Comparison of ENCODE assay signal across 9 cellular contexts in the genomic region with DNA sequence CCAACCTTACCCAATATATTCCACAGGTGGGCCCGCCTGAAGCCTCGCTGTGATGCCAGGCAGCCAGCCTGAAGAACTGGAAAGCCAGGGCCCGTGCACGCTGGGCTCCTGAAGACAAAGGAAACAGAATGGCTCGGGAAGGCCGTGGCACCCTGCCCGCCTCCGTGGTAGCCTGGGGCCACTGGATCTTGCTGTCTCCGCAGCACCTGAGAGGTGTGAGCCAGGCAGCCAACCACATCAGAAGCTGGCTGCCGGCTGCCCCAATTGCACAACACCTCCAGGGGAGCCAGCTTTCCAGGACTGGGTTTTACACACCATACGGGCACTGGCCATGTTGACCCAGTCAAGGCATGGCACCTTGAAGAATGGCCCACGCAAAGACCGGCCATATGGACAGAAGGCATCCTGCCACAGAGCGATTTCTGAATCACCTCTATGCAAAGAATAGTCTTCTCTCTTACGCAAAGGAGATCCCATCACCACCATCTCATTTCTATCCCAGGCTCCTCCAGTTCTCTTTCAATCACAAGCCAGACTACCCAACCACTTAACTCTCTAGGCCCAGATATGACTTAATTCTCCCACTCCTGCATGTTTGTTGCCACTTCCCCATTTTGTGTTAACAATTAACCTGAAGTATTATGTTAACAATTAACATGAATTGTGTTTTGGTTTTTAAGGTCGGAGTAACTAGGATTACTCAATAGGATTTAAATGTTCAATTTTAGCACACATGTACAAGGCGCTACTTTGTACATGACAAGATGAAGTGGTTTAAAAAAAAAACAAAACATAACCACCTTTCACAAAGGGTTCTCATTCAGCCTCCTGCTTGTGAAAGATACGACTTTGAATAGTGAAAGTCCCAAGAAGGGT. TPM values are rescaled to one million over a fixed set of nuclear protein-coding genes. Genes with fewer than 3 reads are reported as not detected.
A peak's percentile ranks its signal among the peaks of the same experiment; 100 is the strongest.
DNase-seq lines count a peak whose midpoint lies in the region; ATAC-seq and TF ChIP-seq lines count a peak whose summit lies in the region.
"Had no signal": no experiment of that assay in that cellular context is flagged by ENCODE, and none has a peak within 500 bp of the region (broad histone marks: within the 10 kb centered on the region; RNA-seq: fewer than 3 reads in every experiment).

No MANE protein-coding gene starts in this region.

- peaks cover 8% of the 10 kb centered on the region for H3K36me3 Mint-ChIP-seq in neural progenitor cell

- no peak overlapping the region for H3K4me3 Mint-ChIP-seq in neural progenitor cell

- H2BK120ac ChIP-seq in trophoblast cell (ENCODE audit: insufficient read depth, low read length, poor library complexity): no peak overlapping the region

- H3K27ac ChIP-seq in PC-3 (ENCODE audit: low read length): peak overlapping the region; percentile 65
- no peak overlapping the region for H3K27ac ChIP-seq in trophoblast cell (ENCODE audit: low read depth, low read length)
- H3K27ac ChIP-seq in uterus: no peak overlapping the region
- no peak overlapping the region for H3K27ac ChIP-seq in neural progenitor cell

- no peak overlapping the region for H4K8ac ChIP-seq in trophoblast cell (ENCODE audit: low read depth, low read length)

- peak; percentile 84 for ATAC-seq in HG02981 (IDR thresholded peaks at IDR 0.05; ENCODE audit: unreplicated experiment)
- ATAC-seq in PC-3: no peak

- H3K79me2 ChIP-seq in PC-3 (ENCODE audit: low read length) (peaks cover 80% of the 10 kb centered on the region), trophoblast cell (ENCODE audit: control insufficient read depth, insufficient read depth, low read length, poor library complexity) (peaks cover 25% of the 10 kb centered on the region), neural progenitor cell (ENCODE audit: low read depth) (no peaks in the 10 kb centered on the region)

- H3K4me2 ChIP-seq in PC-3 (ENCODE audit: low read length) (peak overlapping the region; percentile 27), trophoblast cell (ENCODE audit: low read length) (no peak overlapping the region), neural progenitor cell (no peak overlapping the region)

- H3K14ac ChIP-seq in trophoblast cell (ENCODE audit: low read length): no peak overlapping the region

- H2BK5ac ChIP-seq in trophoblast cell (ENCODE audit: low read depth, low read length, poor library complexity): no peak overlapping the region

- no peak overlapping the region for H2BK12ac ChIP-seq in trophoblast cell (ENCODE audit: low read length)

- peaks cover 2% of the 10 kb centered on the region for H3K27me3 Mint-ChIP-seq in neural progenitor cell (ENCODE audit: insufficient read depth, low read depth)

- H3K27me3 ChIP-seq in PC-3 (ENCODE audit: low read length) (no peaks in the 10 kb centered on the region), trophoblast cell (ENCODE audit: insufficient read depth, low read length) (no peaks in the 10 kb centered on the region), uterus (no peaks in the 10 kb centered on the region), neural progenitor cell (no peaks in the 10 kb centered on the region), MG63 (no peaks in the 10 kb centered on the region)
- H3K27me3 ChIP-seq: dorsolateral prefrontal cortex had no signal

- TF ChIP-seq POLR2A in uterus (IDR thresholded peaks at IDR 0.05): no peak

- no peak overlapping the region for H4K91ac ChIP-seq in trophoblast cell (ENCODE audit: low read depth, low read length)

- H3K9me3 ChIP-seq in PC-3 (ENCODE audit: low read length) (no peaks in the 10 kb centered on the region), trophoblast cell (ENCODE audit: insufficient read depth, low read depth, low read length) (no peaks in the 10 kb centered on the region), uterus (no peaks in the 10 kb centered on the region), neural progenitor cell (ENCODE audit: low read depth) (no peaks in the 10 kb centered on the region), MG63 (no peaks in the 10 kb centered on the region)

- H2AK5ac ChIP-seq in trophoblast cell (ENCODE audit: low read length): no peak overlapping the region

- H3K4me1 ChIP-seq in PC-3 (ENCODE audit: insufficient read depth, low read length) (peaks cover 38% of the 10 kb centered on the region), trophoblast cell (ENCODE audit: control insufficient read depth in 1 of 2, insufficient read depth in 2 of 2, low read length in 2 of 2) (peaks cover 30 to 35% of the 10 kb centered on the region in 2 experiments), uterus (no peaks in the 10 kb centered on the region), neural progenitor cell (no peaks in the 10 kb centered on the region)

- CTCF ChIA-PET in PC-3 (lab: Charles Lee): no interaction called here

- H4K20me1 ChIP-seq in PC-3 (ENCODE audit: low read length) (no peaks in the 10 kb centered on the region), neural progenitor cell (ENCODE audit: low read depth) (peaks cover 7% of the 10 kb centered on the region)

- H3K9ac ChIP-seq in PC-3 (ENCODE audit: low read length): peak overlapping the region; percentile 16; the same call in 1 of the 2 replicates
- H3K9ac ChIP-seq in trophoblast cell (ENCODE audit: low read length): no peak overlapping the region
- no peak overlapping the region for H3K9ac ChIP-seq in neural progenitor cell

- H2AFZ ChIP-seq in PC-3 (ENCODE audit: low read length) (no peak overlapping the region), trophoblast cell (ENCODE audit: insufficient read depth, low read length, poor library complexity) (no peak overlapping the region), neural progenitor cell (replicated peaks) (no peak overlapping the region)

- H3K36me3 ChIP-seq in PC-3 (ENCODE audit: low read depth, low read length) (no peaks in the 10 kb centered on the region), trophoblast cell (ENCODE audit: control insufficient read depth in 1 of 2, insufficient read depth in 2 of 2, low read length in 2 of 2) (no peaks in the 10 kb centered on the region), uterus (no peaks in the 10 kb centered on the region), neural progenitor cell (no peaks in the 10 kb centered on the region), MG63 (no peaks in the 10 kb centered on the region)

- peaks cover 19% of the 10 kb centered on the region for H3K9me3 Mint-ChIP-seq in neural progenitor cell

- peaks cover 13% of the 10 kb centered on the region for H3K79me1 ChIP-seq in trophoblast cell (ENCODE audit: low read length)

- peak; percentile 63 for DNase-seq in GM19238 (ENCODE audit: insufficient read length, low spot score)
- peak; percentile 15 for DNase-seq in PC-3
- DNase-seq in trophoblast cell: peak; percentile 84 to 85
- no peak for DNase-seq in uterus
- no peak for DNase-seq in neural progenitor cell (ENCODE audit: low spot score)
- no peak for DNase-seq in central memory CD4-positive, alpha-beta T cell
- no peak for DNase-seq in MG63

- H3K4ac ChIP-seq in trophoblast cell (ENCODE audit: low read depth, low read length): peak overlapping the region; percentile 74

- POLR2A ChIA-PET in PC-3 (lab: Charles Lee; ENCODE audit: unreplicated experiment): no interaction called here

- H3K4me3 ChIP-seq in PC-3 (ENCODE audit: low read length): no peak overlapping the region
- H3K4me3 ChIP-seq in trophoblast cell (ENCODE audit: low read depth, low read length): no peak overlapping the region
- H3K4me3 ChIP-seq in uterus: no peak overlapping the region
- no peak overlapping the region for H3K4me3 ChIP-seq in neural progenitor cell
- no peak overlapping the region for H3K4me3 ChIP-seq in MG63
- H3K4me3 ChIP-seq: dorsolateral prefrontal cortex had no signal

- H3K23ac ChIP-seq in trophoblast cell (ENCODE audit: low read length): no peak overlapping the region

- H3K9me2 ChIP-seq in PC-3 (replicated peaks; ENCODE audit: low read length): no peaks in the 10 kb centered on the region

- no peak for TF ChIP-seq CTCF in PC-3 (conservative IDR thresholded peaks at IDR 0.05; ENCODE audit: low read depth, low read length)
- TF ChIP-seq CTCF in uterus (IDR thresholded peaks at IDR 0.05): no peak
- no peak for TF ChIP-seq CTCF in neural progenitor cell (IDR thresholded peaks at IDR 0.05)

- BruUV-seq in PC-3 (replicated peaks; lab: Mats Ljungman, UMichigan): no TSS peak

- no peak overlapping the region for H4K12ac ChIP-seq in trophoblast cell (ENCODE audit: low read depth, low read length)

- peaks cover 42% of the 10 kb centered on the region for H3K4me1 Mint-ChIP-seq in neural progenitor cell

- H3F3A ChIP-seq in PC-3 (ENCODE audit: low read length, unreplicated experiment) (peaks cover 6% of the 10 kb centered on the region), neural progenitor cell (ENCODE audit: low read depth) (no peaks in the 10 kb centered on the region)

- intact Hi-C loops in PC-3 (cut with micrococcal nuclease) (no loop called here), uterus (cut with DNase I; ENCODE audit: low total_unique reads) (loop anchor here (10.0 kb wide), 1 partner anchor 411 kb away; no protein-coding TSS in a partner anchor)

- H3K18ac ChIP-seq in trophoblast cell (ENCODE audit: low read length): peak overlapping the region; percentile 29

- H3K27ac Mint-ChIP-seq in neural progenitor cell: no peak overlapping the region

- WGBS in trophoblast cell (ENCODE audit: extremely low coverage, insufficient coverage, insufficient read length): no CpG with 5 or more reads among the region's 18 CpGs

RNA-seq across cellular contexts. Expression of a gene that starts 32.1 kb away (rescaled TPM):
- total RNA-seq in PC-3 (2014; rRNA removed) (3.5 and 4.5 TPM in 2 replicates), uterus (10 to 100 TPM in 3 of 4 donors, 1 to 10 TPM in 1; 9.1 to 34.0 (median 12.0) TPM), neural progenitor cell (ENCODE audit: low replicate concordance) (1.5 and 2.4 TPM in 2 replicates)
- 36.4 and 36.5 TPM in 2 replicates for polyA plus RNA-seq in trophoblast cell (2013)
- total RNA-seq in MG63 (2014; rRNA removed; shearing (Covaris generic); ENCODE audit: low replicate concordance): 0.89 and 1.2 TPM in 2 replicates

Comparison
In these comparisons a context has a peak if more than half of its experiments do, and no peak if none do; other contexts are left out.
1. DNase-seq: peak in GM19238 (single experiment), PC-3 (single experiment) and trophoblast cell (2 of 2); none in uterus (0 of 2), neural progenitor cell (single experiment), central memory CD4-positive, alpha-beta T cell (single experiment) and MG63 (single experiment).